Comparison of ENCODE assay signal across 1 cellular context in the genomic region with DNA sequence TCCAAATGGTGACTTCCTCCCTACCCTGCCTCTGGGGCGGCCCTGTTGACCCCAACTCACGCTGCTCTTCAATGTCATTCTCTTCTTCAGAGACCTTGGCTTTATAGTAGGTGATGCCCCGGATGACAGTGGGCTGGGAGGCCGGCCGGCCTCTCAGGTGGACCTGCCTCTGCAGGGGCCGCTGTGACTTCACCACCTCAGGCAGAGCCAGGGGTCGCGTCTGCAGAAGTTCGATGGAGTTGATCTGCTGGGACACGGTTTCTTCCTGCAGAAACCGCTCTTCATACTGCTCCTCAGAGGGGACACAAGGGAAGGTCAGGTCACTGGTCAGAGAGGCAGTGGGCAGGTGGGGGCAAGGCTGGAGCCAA.
TF ChIP-seq lines count a peak whose summit lies in the region.

No MANE protein-coding gene starts in this region.

TF ChIP-seq in HepG2, 621 proteins besides CTCF, POLR2A, EP300 and RAD21:
- TF ChIP-seq ZNF768 (CRISPR knock-in tag; IDR thresholded peaks at IDR 0.05) = 0 out of 2 replicates have a peak, but pooled peaks have one; percentile 6
- TF ChIP-seq RCOR2 (CRISPR knock-in tag; IDR thresholded peaks at IDR 0.05) = no peak
